Comparison of ENCODE assay signal across 14 cellular contexts in the genomic region with DNA sequence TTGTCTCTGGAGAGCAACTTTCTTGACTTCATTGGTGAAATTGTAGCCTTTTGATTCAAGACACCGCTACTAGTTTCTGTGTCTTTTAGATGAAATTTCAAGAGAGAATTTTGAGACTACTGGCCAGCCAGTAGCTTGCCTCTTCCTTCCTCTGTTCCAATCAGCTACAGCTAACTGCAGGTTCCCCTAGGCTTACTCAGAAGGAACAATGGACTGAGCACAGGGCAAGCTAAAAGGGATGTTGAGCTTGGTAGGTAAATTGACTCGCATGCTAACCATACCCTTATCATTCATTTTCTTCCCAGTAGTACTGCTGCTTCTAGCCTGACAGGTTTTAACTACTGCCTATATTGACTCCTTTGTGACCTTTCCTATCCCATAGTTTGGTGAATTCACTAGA.
DNase-seq lines count a peak whose midpoint lies in the region; TF ChIP-seq lines count a peak whose summit lies in the region.
"Had no signal": no experiment of that assay in that cellular context is flagged by ENCODE, and none has a peak within 500 bp of the region (broad histone marks: within the 10 kb centered on the region; RNA-seq: fewer than 3 reads in every experiment).

No MANE protein-coding gene starts in this region.

- H3K18ac ChIP-seq in H9 (ENCODE audit: insufficient read length, low read depth, low read length), result no peak overlapping the region

- no peaks in the 10 kb centered on the region for H3K9me3 ChIP-seq in H9 (ENCODE audit: control insufficient read depth, low read depth, low read length)

- H3K14ac ChIP-seq in H9 (ENCODE audit: insufficient read depth, low read length), result no peak overlapping the region

- H2AFZ ChIP-seq in H9 (ENCODE audit: low read length), result peak overlapping the region; percentile 1

- no peak overlapping the region for H2BK120ac ChIP-seq in H9 (ENCODE audit: low read depth, low read length, poor library complexity, severe bottlenecking)

- H3K27ac ChIP-seq in H9 (ENCODE audit: insufficient read length, low read depth, low read length), result no peak overlapping the region
- H3K27ac ChIP-seq: RWPE1 had no signal

- no peak overlapping the region for H3K4ac ChIP-seq in H9 (ENCODE audit: low read depth, low read length)

- DNase-seq in H9, result peak; percentile 39
- peak; percentile 32 for DNase-seq in OCI-M1 (lab: John Stamatoyannopoulos, UW)
- DNase-seq in glomerular endothelial cell (ENCODE audit: extremely low read depth, low read depth, low spot score), result peak; percentile 3
- DNase-seq in nephron progenitor cell, result no peak
- no peak for DNase-seq in RPMI8226
- no peak for DNase-seq in foreskin fibroblast
- DNase-seq in NCI-H510A (lab: John Stamatoyannopoulos, UW), result no peak
- DNase-seq: CD4-positive, CD25-positive, alpha-beta regulatory T cell; NCI-H1417 treated with DMSO at 0.1 percent for 48 hours; NCI-H2029 treated with DMSO at 0.1 percent for 48 hours; NCI-H524; SW 1271 had no signal

- TF ChIP-seq CTCF in H9 (conservative IDR thresholded peaks at IDR 0.05), result no peak
- no peak for TF ChIP-seq CTCF in nephron progenitor cell (IDR thresholded peaks at IDR 0.05)
- TF ChIP-seq CTCF in foreskin fibroblast (IDR thresholded peaks at IDR 0.05; ENCODE audit: low read depth, low read length), result no peak

- H3K27me3 Mint-ChIP-seq in H9 (ENCODE audit: low read depth) (no peaks in the 10 kb centered on the region), nephron progenitor cell (ENCODE audit: low read depth, poor library complexity) (peaks cover 8% of the 10 kb centered on the region)

- H3K4me3 ChIP-seq in foreskin fibroblast (ENCODE audit: low read depth in 1 of 2, low read length in 2 of 2), result no peak overlapping the region

- no peak overlapping the region for H3K4me3 Mint-ChIP-seq in H9
- no peak overlapping the region for H3K4me3 Mint-ChIP-seq in nephron progenitor cell
- H3K4me3 Mint-ChIP-seq: B cell; CD4-positive, CD25-positive, alpha-beta regulatory T cell had no signal

- no peak overlapping the region for H4K5ac ChIP-seq in H9 (ENCODE audit: insufficient read length, low read depth, low read length)

- H3K79me1 ChIP-seq in H9 (ENCODE audit: insufficient read depth, low read depth, low read length, poor library complexity, severe bottlenecking), result no peaks in the 10 kb centered on the region

- peaks cover 0 to 4% of the 10 kb centered on the region in 2 experiments; a peak in 2 of 5 replicates for H3K9me3 Mint-ChIP-seq in H9
- H3K9me3 Mint-ChIP-seq in nephron progenitor cell, result peaks cover 4% of the 10 kb centered on the region

- H3K79me2 ChIP-seq in H9 (ENCODE audit: insufficient read depth, low read length), result no peaks in the 10 kb centered on the region

- H3K23ac ChIP-seq in H9 (ENCODE audit: insufficient read length, low read depth, low read length), result no peak overlapping the region

- no peak overlapping the region for H2BK15ac ChIP-seq in H9 (ENCODE audit: low read depth, low read length)

- no peaks in the 10 kb centered on the region for H4K20me1 ChIP-seq in H9 (ENCODE audit: control insufficient read depth, insufficient read depth, insufficient read length)

- no peak overlapping the region for H2BK5ac ChIP-seq in H9 (ENCODE audit: insufficient read length, low read length)

- no peak overlapping the region for H4K8ac ChIP-seq in H9 (replicated peaks; ENCODE audit: insufficient read length, low read depth, low read length)

- peaks cover 4 to 16% of the 10 kb centered on the region in 2 experiments for H3K4me1 Mint-ChIP-seq in H9
- H3K4me1 Mint-ChIP-seq in nephron progenitor cell, result no peaks in the 10 kb centered on the region
- H3K4me1 Mint-ChIP-seq: B cell; CD4-positive, CD25-positive, alpha-beta regulatory T cell had no signal

- H3K27ac Mint-ChIP-seq in H9 (0 out of 7 replicates have a peak overlapping the region, but pooled peaks of 1 of the 3 experiments have one; percentile 17), nephron progenitor cell (peak overlapping the region; percentile 29)
- H3K27ac Mint-ChIP-seq: B cell; CD4-positive, CD25-positive, alpha-beta regulatory T cell had no signal

- no peaks in the 10 kb centered on the region for H3K23me2 ChIP-seq in H9 (ENCODE audit: insufficient read length, low read depth, low read length, poor library complexity, severe bottlenecking)

- H2BK12ac ChIP-seq in H9 (ENCODE audit: insufficient read length, low read depth, low read length), result no peak overlapping the region

- no peak overlapping the region for H2BK20ac ChIP-seq in H9 (ENCODE audit: low read depth, low read length, poor library complexity, severe bottlenecking)

- H3K36me3 Mint-ChIP-seq in H9 (ENCODE audit: insufficient read depth in 1 of 3, low read depth in 3 of 3), result 0 out of 7 replicates have a peak, but pooled peaks cover 0 to 3% (median 1%) of the 10 kb centered on the region in 3 experiments
- no peaks in the 10 kb centered on the region for H3K36me3 Mint-ChIP-seq in nephron progenitor cell (ENCODE audit: low read depth)
- H3K36me3 Mint-ChIP-seq: CD4-positive, CD25-positive, alpha-beta regulatory T cell had no signal

- H3T11ph ChIP-seq in H9 (ENCODE audit: low read length), result no peak overlapping the region

- H3K56ac ChIP-seq in H9 (ENCODE audit: insufficient read length, low read depth, low read length), result no peak overlapping the region

- no peaks in the 10 kb centered on the region for H3K27me3 ChIP-seq in H9 (ENCODE audit: insufficient read depth, low read length)

- H3K9ac ChIP-seq in H9 (ENCODE audit: extremely low read depth, insufficient read length, low read length), result no peak overlapping the region

- no peak overlapping the region for H4K91ac ChIP-seq in H9 (ENCODE audit: insufficient read length, low read depth, low read length)

- no CpG with 5 or more reads among the region's 2 CpGs for WGBS in H9 (ENCODE audit: extremely low coverage, insufficient read length, low lambda C conversion rate)

- no peaks in the 10 kb centered on the region for H3K4me1 ChIP-seq in H9 (ENCODE audit: insufficient read depth, low read length)

- no peak overlapping the region for H2AK5ac ChIP-seq in H9 (ENCODE audit: insufficient read length, low read length)

- no peak overlapping the region for H3K4me2 ChIP-seq in H9 (ENCODE audit: insufficient read depth, insufficient read length, low read length)

Comparison
In these comparisons a context has a peak if more than half of its experiments do, and no peak if none do; other contexts are left out.
1. DNase-seq: peak in H9 (single experiment), OCI-M1 (single experiment) and glomerular endothelial cell (single experiment); none in nephron progenitor cell (single experiment), RPMI8226 (single experiment), foreskin fibroblast (0 of 2) and NCI-H510A (single experiment).